8 cellular contexts compared by ENCODE assay signal in the genomic region with DNA sequence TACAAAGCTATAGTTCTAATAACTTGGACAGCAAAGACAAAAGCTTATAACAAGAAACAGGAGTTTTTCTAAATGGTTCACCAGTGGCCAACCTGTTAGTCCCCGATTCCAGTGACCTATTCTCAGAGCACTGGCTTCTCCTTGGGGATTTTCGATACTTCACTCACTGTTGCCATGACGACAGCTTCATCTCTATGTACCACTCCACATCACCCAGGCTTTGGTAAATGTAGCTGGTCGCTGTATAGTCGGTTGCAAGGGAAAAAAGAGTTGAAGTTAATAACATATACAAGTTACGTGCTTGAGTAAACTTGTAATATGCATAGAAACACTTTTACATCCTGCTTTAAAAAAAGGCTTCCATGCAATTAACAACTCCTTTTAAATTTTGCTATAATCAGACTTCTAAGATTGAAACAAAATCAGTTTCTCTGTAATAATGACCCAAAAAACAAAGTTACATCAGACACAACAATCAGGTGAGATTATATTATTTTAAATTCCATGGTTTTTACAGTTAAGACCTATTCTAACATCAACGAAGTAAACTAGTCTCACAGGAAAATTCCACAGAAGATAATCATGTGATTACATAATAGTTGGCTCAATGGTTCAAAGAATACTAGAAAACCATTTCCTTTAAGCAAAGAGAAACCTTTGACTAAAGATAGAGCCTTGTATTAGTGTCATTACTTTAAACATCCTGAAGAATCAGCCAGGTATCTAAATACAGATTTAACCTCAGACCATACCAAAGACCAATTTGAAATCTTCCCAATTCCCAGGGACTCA. TPM values are rescaled to one million over a fixed set of nuclear protein-coding genes. Genes with fewer than 3 reads are reported as not detected.
DNase-seq lines count a peak whose midpoint lies in the region; ATAC-seq and TF ChIP-seq lines count a peak whose summit lies in the region.

No MANE protein-coding gene starts in this region.

- H3K36me3 Mint-ChIP-seq in CD4-positive, CD25-positive, alpha-beta regulatory T cell, result peaks cover 57% of the 10 kb centered on the region

- no peaks in the 10 kb centered on the region for H3K9me3 Mint-ChIP-seq in CD4-positive, CD25-positive, alpha-beta regulatory T cell

- H3K27me3 ChIP-seq in CD4-positive, CD25-positive, alpha-beta regulatory T cell (ENCODE audit: control insufficient read depth, insufficient read depth, low read length), result no peaks in the 10 kb centered on the region

- WGBS in mesodermal cell (ENCODE audit: insufficient coverage in 2 of 2), 2 experiments, result 75 to 100% methylated on average over 1 to 2 of the region's 7 CpGs

- ATAC-seq in CD4-positive, CD25-positive, alpha-beta regulatory T cell (ENCODE audit: low read depth in 2 of 2), result no peak
- ATAC-seq in GM21390 (IDR thresholded peaks at IDR 0.05; ENCODE audit: unreplicated experiment) (no peak), HG03565 (IDR thresholded peaks at IDR 0.05; ENCODE audit: unreplicated experiment) (no peak)

- no peak for TF ChIP-seq CTCF in HFF-Myc (IDR thresholded peaks at IDR 0.05; ENCODE audit: low read depth, low read length, missing control alignments)

- no peaks in the 10 kb centered on the region for H3K9me3 ChIP-seq in CD4-positive, CD25-positive, alpha-beta regulatory T cell (ENCODE audit: control insufficient read depth in 2 of 2, low read length in 2 of 2)
- H3K9me3 ChIP-seq in mesodermal cell (ENCODE audit: control insufficient read depth, low read length), result no peaks in the 10 kb centered on the region

- peak overlapping the region; percentile 99 for H3K4me3 ChIP-seq in CD4-positive, CD25-positive, alpha-beta regulatory T cell (ENCODE audit: low read depth, low read length)
- peak overlapping the region; percentile 97 for H3K4me3 ChIP-seq in HFF-Myc (replicated peaks; ENCODE audit: low read depth, low read length)
- peak overlapping the region; percentile 97 for H3K4me3 ChIP-seq in mesodermal cell (ENCODE audit: extremely low read depth, insufficient read depth, low read length, poor library complexity, severe bottlenecking)

- DNase-seq in CD4-positive, CD25-positive, alpha-beta regulatory T cell, result no peak
- no peak for DNase-seq in HFF-Myc (ENCODE audit: extremely low read depth, low read depth)
- DNase-seq in astrocyte of the hippocampus (ENCODE audit: low read depth, low spot score), result peak; percentile 36
- DNase-seq in amygdala (lab: John Stamatoyannopoulos, UW), result no peak
- no peak for DNase-seq in activated CD4-positive, alpha-beta T cell treated with anti-CD3 and anti-CD28 coated beads, Interleukin-2, amount 50 U/mL, for 4 hours

- peak overlapping the region; percentile 100 for H3K27ac ChIP-seq in CD4-positive, CD25-positive, alpha-beta regulatory T cell (ENCODE audit: insufficient read depth, low read length, poor library complexity, severe bottlenecking)
- H3K27ac ChIP-seq in mesodermal cell (ENCODE audit: low read depth, low read length, severe bottlenecking), result no peak overlapping the region

- peaks cover 40 to 81% (median 66%) of the 10 kb centered on the region in 4 donors for H3K4me1 Mint-ChIP-seq in CD4-positive, CD25-positive, alpha-beta regulatory T cell

- peaks cover 8% of the 10 kb centered on the region for H3K27me3 Mint-ChIP-seq in CD4-positive, CD25-positive, alpha-beta regulatory T cell

- peak overlapping the region; percentile 97 to 99 (median 98) for H3K4me3 Mint-ChIP-seq in CD4-positive, CD25-positive, alpha-beta regulatory T cell

- peak overlapping the region; percentile 48 to 100 (median 99) for H3K27ac Mint-ChIP-seq in CD4-positive, CD25-positive, alpha-beta regulatory T cell

- peaks cover 72% of the 10 kb centered on the region for H3K4me1 ChIP-seq in CD4-positive, CD25-positive, alpha-beta regulatory T cell (ENCODE audit: control insufficient read depth, insufficient read depth, low read length, poor library complexity, severe bottlenecking)
- peaks cover 8% of the 10 kb centered on the region for H3K4me1 ChIP-seq in mesodermal cell (ENCODE audit: control insufficient read depth, insufficient read depth, low read length, poor library complexity, severe bottlenecking)

- H3K36me3 ChIP-seq in CD4-positive, CD25-positive, alpha-beta regulatory T cell (ENCODE audit: control insufficient read depth, insufficient read depth, low read length), result peaks cover 68% of the 10 kb centered on the region
- H3K36me3 ChIP-seq in mesodermal cell (ENCODE audit: control insufficient read depth, insufficient read depth, low read length), result peaks cover 55% of the 10 kb centered on the region

RNA-seq across cellular contexts. Expression of a gene that starts 2.9 kb away (rescaled TPM):
- total RNA-seq in CD4-positive, CD25-positive, alpha-beta regulatory T cell, result 1,080 TPM
- polyA plus RNA-seq in CD4-positive, CD25-positive, alpha-beta regulatory T cell, result 10 to 100 TPM; 48.7 to 71.3 (median 57.9) TPM
- polyA plus RNA-seq in mesodermal cell (2013, experiment 1 of 2), result 71.1 TPM
- polyA plus RNA-seq in mesodermal cell (2013, experiment 2 of 2), result 69.7 TPM
